Comparison of ENCODE assay signal across 1 cellular context in genomic region chrX:7147978-7148824, GRCh38.
TF ChIP-seq lines count a peak whose summit lies in the region.

PUDP (minus strand) TSS chrX:7148153; CDS start chrX:7148113, 40 bp downstream.

TF ChIP-seq in K562, 482 proteins besides CTCF, POLR2A, EP300 and RAD21 (continued from another document and continues in another):
- TF ChIP-seq, protein P1, sequence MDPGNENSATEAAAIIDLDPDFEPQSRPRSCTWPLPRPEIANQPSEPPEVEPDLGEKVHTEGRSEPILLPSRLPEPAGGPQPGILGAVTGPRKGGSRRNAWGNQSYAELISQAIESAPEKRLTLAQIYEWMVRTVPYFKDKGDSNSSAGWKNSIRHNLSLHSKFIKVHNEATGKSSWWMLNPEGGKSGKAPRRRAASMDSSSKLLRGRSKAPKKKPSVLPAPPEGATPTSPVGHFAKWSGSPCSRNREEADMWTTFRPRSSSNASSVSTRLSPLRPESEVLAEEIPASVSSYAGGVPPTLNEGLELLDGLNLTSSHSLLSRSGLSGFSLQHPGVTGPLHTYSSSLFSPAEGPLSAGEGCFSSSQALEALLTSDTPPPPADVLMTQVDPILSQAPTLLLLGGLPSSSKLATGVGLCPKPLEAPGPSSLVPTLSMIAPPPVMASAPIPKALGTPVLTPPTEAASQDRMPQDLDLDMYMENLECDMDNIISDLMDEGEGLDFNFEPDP (CRISPR knock-in tag; IDR thresholded peaks at IDR 0.05): no peak
- TF ChIP-seq CREM (IDR thresholded peaks at IDR 0.05; ENCODE audit: low read depth) (peak; percentile 52), HMGN3 (IDR thresholded peaks at IDR 0.05; ENCODE audit: borderline replicate concordance, extremely low read depth, insufficient read length, low read depth, low read length) (peak; percentile 44), SMARCC2 (IDR thresholded peaks at IDR 0.05; ENCODE audit: low read depth) (peak; percentile 68), CTBP1 (IDR thresholded peaks at IDR 0.05; ENCODE audit: borderline replicate concordance) (peak; percentile 79), NRF1 (conservative IDR thresholded peaks at IDR 0.05 in 1 of 2, IDR thresholded peaks at IDR 0.05 in 1 of 2) (peak; percentile 96), RBFOX2 (IDR thresholded peaks at IDR 0.05; ENCODE audit: low read depth, low read length) (peak; percentile 83), RCOR1 (IDR thresholded peaks at IDR 0.05; ENCODE audit: borderline replicate concordance in 1 of 2, low read depth in 2 of 2, low read length in 2 of 2) (peak in 1 of 2 experiments; percentile 80; a peak in 2 of 4 replicates), GABPB1 (CRISPR knock-in tag; IDR thresholded peaks at IDR 0.05) (0 out of 2 replicates have a peak, but pooled peaks have one; percentile 7), HMBOX1 (IDR thresholded peaks at IDR 0.05) (no peak), GABPA (tag; conservative IDR thresholded peaks at IDR 0.05; ENCODE audit: low read depth) (peak; percentile 65), RB1 (IDR thresholded peaks at IDR 0.05; ENCODE audit: low read depth) (peak; percentile 54; the same call in 1 of the 2 replicates), CREB1 (IDR thresholded peaks at IDR 0.05) (no peak), CREB1 (CRISPR knock-in tag; IDR thresholded peaks at IDR 0.05) (0 out of 2 replicates have a peak, but pooled peaks have one; percentile 43), XRCC5 (IDR thresholded peaks at IDR 0.05; ENCODE audit: low read depth, low read length) (no peak), L3MBTL2 (IDR thresholded peaks at IDR 0.05) (peak; percentile 54; the same call in 1 of the 2 replicates), KAT8 (IDR thresholded peaks at IDR 0.05; ENCODE audit: low read depth) (no peak), ZBTB2 (IDR thresholded peaks at IDR 0.05) (peak; percentile 93), ZNF655 (CRISPR knock-in tag; IDR thresholded peaks at IDR 0.05) (no peak), ILK (tag; IDR thresholded peaks at IDR 0.05; ENCODE audit: borderline replicate concordance, low read depth) (no peak), ARID2 (IDR thresholded peaks at IDR 0.05) (0 out of 2 replicates have a peak, but pooled peaks have one; percentile 22), TAF1 (IDR thresholded peaks at IDR 0.05; ENCODE audit: control insufficient read depth, extremely low read depth, insufficient read depth, low read length, severe bottlenecking) (peak; percentile 59), SPI1 (IDR thresholded peaks at IDR 0.05; ENCODE audit: borderline replicate concordance, low read depth, low read length) (0 out of 2 replicates have a peak, but pooled peaks have one; percentile 3), ZNF584 (CRISPR knock-in tag; IDR thresholded peaks at IDR 0.05; ENCODE audit: low read depth) (no peak), CBX1 (IDR thresholded peaks at IDR 0.05; ENCODE audit: low read depth) (peak; percentile 78; the same call in 1 of the 2 replicates), ATF1 (CRISPR knock-in tag; IDR thresholded peaks at IDR 0.05) (no peak), ATF1 (tag; IDR thresholded peaks at IDR 0.05) (peak; percentile 40), NR2C2 (CRISPR knock-in tag; IDR thresholded peaks at IDR 0.05) (no peak), NR2C2 (tag; IDR thresholded peaks at IDR 0.05) (peak; percentile 31; the same call in 1 of the 2 replicates), PHF8 (IDR thresholded peaks at IDR 0.05; ENCODE audit: borderline replicate concordance, low read length) (peak; percentile 81; the same call in 1 of the 2 replicates), ZFP30 (CRISPR knock-in tag; IDR thresholded peaks at IDR 0.05; ENCODE audit: borderline replicate concordance) (no peak), TBP (optimal IDR thresholded peaks at IDR 0.05; ENCODE audit: low read depth, low read length) (peak; percentile 41)
- TF ChIP-seq, protein P2, sequence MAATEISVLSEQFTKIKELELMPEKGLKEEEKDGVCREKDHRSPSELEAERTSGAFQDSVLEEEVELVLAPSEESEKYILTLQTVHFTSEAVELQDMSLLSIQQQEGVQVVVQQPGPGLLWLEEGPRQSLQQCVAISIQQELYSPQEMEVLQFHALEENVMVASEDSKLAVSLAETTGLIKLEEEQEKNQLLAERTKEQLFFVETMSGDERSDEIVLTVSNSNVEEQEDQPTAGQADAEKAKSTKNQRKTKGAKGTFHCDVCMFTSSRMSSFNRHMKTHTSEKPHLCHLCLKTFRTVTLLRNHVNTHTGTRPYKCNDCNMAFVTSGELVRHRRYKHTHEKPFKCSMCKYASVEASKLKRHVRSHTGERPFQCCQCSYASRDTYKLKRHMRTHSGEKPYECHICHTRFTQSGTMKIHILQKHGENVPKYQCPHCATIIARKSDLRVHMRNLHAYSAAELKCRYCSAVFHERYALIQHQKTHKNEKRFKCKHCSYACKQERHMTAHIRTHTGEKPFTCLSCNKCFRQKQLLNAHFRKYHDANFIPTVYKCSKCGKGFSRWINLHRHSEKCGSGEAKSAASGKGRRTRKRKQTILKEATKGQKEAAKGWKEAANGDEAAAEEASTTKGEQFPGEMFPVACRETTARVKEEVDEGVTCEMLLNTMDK (IDR thresholded peaks at IDR 0.05; ENCODE audit: borderline replicate concordance, insufficient read depth, low read depth, low read length, poor library complexity, severe bottlenecking): peak; percentile 93
- TF ChIP-seq, protein P3, sequence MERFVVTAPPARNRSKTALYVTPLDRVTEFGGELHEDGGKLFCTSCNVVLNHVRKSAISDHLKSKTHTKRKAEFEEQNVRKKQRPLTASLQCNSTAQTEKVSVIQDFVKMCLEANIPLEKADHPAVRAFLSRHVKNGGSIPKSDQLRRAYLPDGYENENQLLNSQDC (CRISPR knock-in tag; IDR thresholded peaks at IDR 0.05): no peak
- TF ChIP-seq, protein P4, sequence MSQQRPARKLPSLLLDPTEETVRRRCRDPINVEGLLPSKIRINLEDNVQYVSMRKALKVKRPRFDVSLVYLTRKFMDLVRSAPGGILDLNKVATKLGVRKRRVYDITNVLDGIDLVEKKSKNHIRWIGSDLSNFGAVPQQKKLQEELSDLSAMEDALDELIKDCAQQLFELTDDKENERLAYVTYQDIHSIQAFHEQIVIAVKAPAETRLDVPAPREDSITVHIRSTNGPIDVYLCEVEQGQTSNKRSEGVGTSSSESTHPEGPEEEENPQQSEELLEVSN (IDR thresholded peaks at IDR 0.05; ENCODE audit: borderline replicate concordance in 1 of 2, extremely low read depth in 1 of 2, insufficient read depth in 1 of 2, insufficient read length in 1 of 2, low read depth in 1 of 2, low read length in 1 of 2, poor library complexity in 1 of 2, severe bottlenecking in 1 of 2): peak in 1 of 2 experiments; percentile 61
- TF ChIP-seq, protein P5, sequence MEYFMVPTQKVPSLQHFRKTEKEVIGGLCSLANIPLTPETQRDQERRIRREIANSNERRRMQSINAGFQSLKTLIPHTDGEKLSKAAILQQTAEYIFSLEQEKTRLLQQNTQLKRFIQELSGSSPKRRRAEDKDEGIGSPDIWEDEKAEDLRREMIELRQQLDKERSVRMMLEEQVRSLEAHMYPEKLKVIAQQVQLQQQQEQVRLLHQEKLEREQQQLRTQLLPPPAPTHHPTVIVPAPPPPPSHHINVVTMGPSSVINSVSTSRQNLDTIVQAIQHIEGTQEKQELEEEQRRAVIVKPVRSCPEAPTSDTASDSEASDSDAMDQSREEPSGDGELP (CRISPR knock-in tag; IDR thresholded peaks at IDR 0.05; ENCODE audit: borderline replicate concordance): peak; percentile 66; the same call in 1 of the 2 replicates
- TF ChIP-seq, protein P6, sequence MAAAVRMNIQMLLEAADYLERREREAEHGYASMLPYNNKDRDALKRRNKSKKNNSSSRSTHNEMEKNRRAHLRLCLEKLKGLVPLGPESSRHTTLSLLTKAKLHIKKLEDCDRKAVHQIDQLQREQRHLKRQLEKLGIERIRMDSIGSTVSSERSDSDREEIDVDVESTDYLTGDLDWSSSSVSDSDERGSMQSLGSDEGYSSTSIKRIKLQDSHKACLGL (CRISPR knock-in tag; IDR thresholded peaks at IDR 0.05; ENCODE audit: borderline replicate concordance, poor library complexity, severe bottlenecking): no peak
- TF ChIP-seq, protein P7, sequence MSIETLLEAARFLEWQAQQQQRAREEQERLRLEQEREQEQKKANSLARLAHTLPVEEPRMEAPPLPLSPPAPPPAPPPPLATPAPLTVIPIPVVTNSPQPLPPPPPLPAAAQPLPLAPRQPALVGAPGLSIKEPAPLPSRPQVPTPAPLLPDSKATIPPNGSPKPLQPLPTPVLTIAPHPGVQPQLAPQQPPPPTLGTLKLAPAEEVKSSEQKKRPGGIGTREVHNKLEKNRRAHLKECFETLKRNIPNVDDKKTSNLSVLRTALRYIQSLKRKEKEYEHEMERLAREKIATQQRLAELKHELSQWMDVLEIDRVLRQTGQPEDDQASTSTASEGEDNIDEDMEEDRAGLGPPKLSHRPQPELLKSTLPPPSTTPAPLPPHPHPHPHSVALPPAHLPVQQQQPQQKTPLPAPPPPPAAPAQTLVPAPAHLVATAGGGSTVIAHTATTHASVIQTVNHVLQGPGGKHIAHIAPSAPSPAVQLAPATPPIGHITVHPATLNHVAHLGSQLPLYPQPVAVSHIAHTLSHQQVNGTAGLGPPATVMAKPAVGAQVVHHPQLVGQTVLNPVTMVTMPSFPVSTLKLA (conservative IDR thresholded peaks at IDR 0.05): peak in 1 of 2 experiments; percentile 22; a peak in 1 of 4 replicates
